In genomic region chr14:64986578-64987571, GRCh38 we compare ENCODE assay signal across 8 cellular contexts. TPM values are rescaled to one million over a fixed set of nuclear protein-coding genes. Genes with fewer than 3 reads are reported as not detected.
DNase-seq lines count a peak whose midpoint lies in the region; ATAC-seq and TF ChIP-seq lines count a peak whose summit lies in the region.

TSS of gene FNTB (plus strand) at chr14:64986895. CDS start at chr14:64986954, 59 bp downstream.

- peak; percentile 89 for ATAC-seq in GM21717 (IDR thresholded peaks at IDR 0.05; ENCODE audit: unreplicated experiment)

- in situ Hi-C loops in KBM-7 (cut with MboI; ENCODE audit: low pct_unique_long_range_greater_than_20kb, low sequenced_read_pairs), result no loop called here

- H3K27ac Mint-ChIP-seq in activated T-cell treated with anti-CD3 and anti-CD28 coated beads, Interleukin-2, amount 50 U/mL, for 24 hours, result peak within 1 kb of the TSS; percentile 99

- H3K4me1 Mint-ChIP-seq in activated T-cell treated with anti-CD3 and anti-CD28 coated beads, Interleukin-2, amount 50 U/mL, for 24 hours (ENCODE audit: low read depth), result peaks cover 42% of the 10 kb centered on the region

- no peaks in the 10 kb centered on the region for H3K9me3 ChIP-seq in PC-9 (ENCODE audit: insufficient read depth, low read depth)
- no peaks in the 10 kb centered on the region for H3K9me3 ChIP-seq in esophagus (ENCODE audit: control insufficient read depth in 2 of 2, insufficient read depth in 1 of 2, low read depth in 1 of 2, low read length in 1 of 2)
- H3K9me3 ChIP-seq in mucosa of stomach (ENCODE audit: control insufficient read depth, low read length), result no peaks in the 10 kb centered on the region

- H3K9me2 ChIP-seq in PC-9 (ENCODE audit: insufficient read depth), result no peaks in the 10 kb centered on the region

- peak within 1 kb of the TSS; percentile 77 for H3K27ac ChIP-seq in PC-9
- peak within 1 kb of the TSS; percentile 94 to 95 for H3K27ac ChIP-seq in esophagus (ENCODE audit: low read depth in 2 of 2, low read length in 1 of 2)

- H3K4me1 ChIP-seq in PC-9 (replicated peaks; ENCODE audit: insufficient read depth), result peaks cover 21% of the 10 kb centered on the region
- H3K4me1 ChIP-seq in esophagus (ENCODE audit: control insufficient read depth in 2 of 2, insufficient read depth in 2 of 2, low read length in 1 of 2), result peaks cover 2 to 6% of the 10 kb centered on the region in 2 donors
- peaks cover 10% of the 10 kb centered on the region for H3K4me1 ChIP-seq in mucosa of stomach (ENCODE audit: control insufficient read depth, insufficient read depth, low read length)

- peak within 1 kb of the TSS; percentile 87 for H2AFZ ChIP-seq in PC-9

- POLR2A ChIA-PET in PC-9 (lab: Charles Lee; ENCODE audit: unreplicated experiment), result interaction anchor here (0.6 to 0.7 kb wide), 7 partner anchors 14 to 428 kb away, joined by 3 to 9 read pairs (median 4); no protein-coding TSS in a partner anchor

- peak within 1 kb of the TSS; percentile 86 for H3K4me3 ChIP-seq in PC-9
- H3K4me3 ChIP-seq in esophagus (ENCODE audit: low read depth in 1 of 2, low read length in 2 of 2), result peak within 1 kb of the TSS; percentile 76 to 89
- peak within 1 kb of the TSS; percentile 62 for H3K4me3 ChIP-seq in mucosa of stomach (ENCODE audit: low read length)

- 0 out of 2 replicates have a peak, but pooled peaks cover 6% of the 10 kb centered on the region for H3K36me3 ChIP-seq in PC-9 (ENCODE audit: low read depth)
- no peaks in the 10 kb centered on the region for H3K36me3 ChIP-seq in esophagus (ENCODE audit: control insufficient read depth in 2 of 2, insufficient read depth in 2 of 2, low read length in 1 of 2)
- no peaks in the 10 kb centered on the region for H3K36me3 ChIP-seq in mucosa of stomach (ENCODE audit: control insufficient read depth, insufficient read depth, low read length)

- peak within 1 kb of the TSS; percentile 88 for H3K9ac ChIP-seq in mucosa of stomach (ENCODE audit: low read length)

- peak within 1 kb of the TSS; percentile 89 for H3K4me3 Mint-ChIP-seq in activated T-cell treated with anti-CD3 and anti-CD28 coated beads, Interleukin-2, amount 50 U/mL, for 24 hours

- H3K79me2 ChIP-seq in PC-9 (ENCODE audit: low read depth), result peaks cover 49% of the 10 kb centered on the region

- H4K20me1 ChIP-seq in PC-9 (ENCODE audit: insufficient read depth), result no peaks in the 10 kb centered on the region

- H3K27me3 ChIP-seq in PC-9 (ENCODE audit: insufficient read depth, low read depth), result no peaks in the 10 kb centered on the region
- H3K27me3 ChIP-seq in esophagus (ENCODE audit: control insufficient read depth in 1 of 2, insufficient read depth in 2 of 2, low read length in 2 of 2), result no peaks in the 10 kb centered on the region
- H3K27me3 ChIP-seq in mucosa of stomach (ENCODE audit: control insufficient read depth, insufficient read depth, low read length), result no peaks in the 10 kb centered on the region

- peak within 1 kb of the TSS; percentile 79 for H3K4me2 ChIP-seq in PC-9

- WGBS in esophagus, 2 donors, result 0 to 1% methylated on average over 68 of the region's 68 CpGs

- H3K36me3 Mint-ChIP-seq in activated T-cell treated with anti-CD3 and anti-CD28 coated beads, Interleukin-2, amount 50 U/mL, for 24 hours (ENCODE audit: low read depth), result peaks cover 31% of the 10 kb centered on the region

- DNase-seq in DMS79 (lab: John Stamatoyannopoulos, UW), result peak; percentile 97
- DNase-seq in KBM-7, result peak; percentile 97
- peak; percentile 93 to 96 for DNase-seq in PC-9
- peak; percentile 95 for DNase-seq in activated T-cell treated with anti-CD3 and anti-CD28 coated beads, Interleukin-2, amount 50 U/mL, for 24 hours
- DNase-seq in stimulated activated CD8-positive, alpha-beta memory T cell treated with anti-CD3 and anti-CD28 coated beads, Interleukin-7, amount 100 ng/mL, for 1 hour (ENCODE audit: low read depth in 2 of 2), result peak; percentile 79 to 82

- TF ChIP-seq CTCF in PC-9 (conservative IDR thresholded peaks at IDR 0.05), result peak; percentile 61; the same call in 1 of the 2 replicates

- H3F3A ChIP-seq in PC-9 (ENCODE audit: insufficient read depth, low read depth), result no peaks in the 10 kb centered on the region

- intact Hi-C loops in PC-9 (cut with micrococcal nuclease; ENCODE audit: unreplicated experiment), result loop anchor here (1.0 kb wide), 3 partner anchors 10 to 73 kb away; partner anchors contain the start of gene CHURC1

- no peaks in the 10 kb centered on the region for H3K9me3 Mint-ChIP-seq in activated T-cell treated with anti-CD3 and anti-CD28 coated beads, Interleukin-2, amount 50 U/mL, for 24 hours

- CTCF ChIA-PET in PC-9 (lab: Charles Lee), result interaction anchor here (0.9 to 2.8 kb wide), 5 partner anchors 11 to 72 kb away, joined by 3 to 38 read pairs (median 11); no protein-coding TSS in a partner anchor

- H3K27me3 Mint-ChIP-seq in activated T-cell treated with anti-CD3 and anti-CD28 coated beads, Interleukin-2, amount 50 U/mL, for 24 hours, result no peaks in the 10 kb centered on the region

- TSS peak; percentile 76 for BruUV-seq in PC-9 (replicated peaks; lab: Mats Ljungman, UMichigan)

RNA-seq across cellular contexts. Expression of gene FNTB, which starts in this region (rescaled TPM):
- total RNA-seq in PC-9 (2021), result 23.5 and 35.3 TPM in 2 replicates
- 10 to 100 TPM; 13.3 to 14.6 TPM for polyA plus RNA-seq in esophagus

Comparison
In these comparisons a context has a peak if more than half of its experiments do, and no peak if none do; other contexts are left out.
1. Peak in every context shown above with its lines: DNase-seq, ATAC-seq, H3K4me3 ChIP-seq and H3K27ac ChIP-seq.